ENCODE assay signal across 8 cellular contexts in the genomic region with DNA sequence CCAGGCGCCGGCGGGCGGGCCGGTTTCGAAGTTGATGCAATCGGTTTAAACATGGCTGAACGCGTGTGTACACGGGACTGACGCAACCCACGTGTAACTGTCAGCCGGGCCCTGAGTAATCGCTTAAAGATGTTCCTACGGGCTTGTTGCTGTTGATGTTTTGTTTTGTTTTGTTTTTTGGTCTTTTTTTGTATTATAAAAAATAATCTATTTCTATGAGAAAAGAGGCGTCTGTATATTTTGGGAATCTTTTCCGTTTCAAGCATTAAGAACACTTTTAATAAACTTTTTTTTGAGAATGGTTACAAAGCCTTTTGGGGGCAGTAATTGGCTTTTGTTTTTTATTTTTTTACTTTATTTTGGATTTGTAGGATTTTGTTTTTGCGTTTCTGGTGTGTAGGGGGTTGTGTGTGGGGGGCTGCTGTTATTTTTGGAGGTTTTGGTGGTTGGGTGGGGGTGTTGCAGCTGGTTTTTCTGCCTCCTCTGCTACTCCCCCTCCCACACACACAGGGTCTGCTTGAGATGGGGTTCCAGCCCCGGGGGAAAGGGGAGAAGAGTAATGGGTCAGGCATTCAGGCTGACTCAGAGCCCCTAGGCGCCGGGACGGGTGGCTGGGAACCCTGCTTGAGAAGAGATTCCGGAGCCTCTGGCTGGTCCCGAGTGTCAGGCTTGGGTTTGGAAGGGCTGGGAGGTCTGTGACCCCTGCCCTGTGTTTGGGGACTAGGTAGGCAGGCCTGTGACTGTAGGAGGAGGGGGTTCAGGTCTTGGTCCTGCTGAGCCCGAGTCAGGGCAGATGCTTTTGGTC. TPM values are rescaled to one million over a fixed set of nuclear protein-coding genes. Genes with fewer than 3 reads are reported as not detected.
DNase-seq lines count a peak whose midpoint lies in the region; ATAC-seq, FAIRE-seq and TF ChIP-seq lines count a peak whose summit lies in the region.

No MANE protein-coding gene starts in this region.

- peaks cover 38% of the 10 kb centered on the region for H3K79me2 ChIP-seq in ACC112 (ENCODE audit: control insufficient read depth, insufficient read depth, low read length, unreplicated experiment)

- no peaks in the 10 kb centered on the region for H3K9me3 Mint-ChIP-seq in activated naive CD8-positive, alpha-beta T cell treated with anti-CD3 and anti-CD28 coated beads, Interleukin-2, amount 50 U/mL, for 24 hours

- no peak overlapping the region for H2AFZ ChIP-seq in ACC112 (ENCODE audit: low read length, unreplicated experiment)

- H3K9me3 ChIP-seq in heart left ventricle (no peaks in the 10 kb centered on the region), psoas muscle (no peaks in the 10 kb centered on the region)

- WGBS in heart left ventricle, 4 donors: 8 to 13% (median 12%) methylated on average over 25 of the region's 25 CpGs
- 4 to 7% (median 4%) methylated on average over 25 of the region's 25 CpGs for WGBS in psoas muscle, 3 donors

- H3K4me1 ChIP-seq in ACC112 (ENCODE audit: control insufficient read depth, insufficient read depth, low read length, unreplicated experiment) (peaks cover 17% of the 10 kb centered on the region), heart left ventricle (peaks cover 0 to 45% (median 19%) of the 10 kb centered on the region in 12 donors), psoas muscle (no peaks in the 10 kb centered on the region)

- peak overlapping the region; percentile 97 for H3K27ac Mint-ChIP-seq in activated naive CD8-positive, alpha-beta T cell treated with anti-CD3 and anti-CD28 coated beads, Interleukin-2, amount 50 U/mL, for 24 hours

- H3K27ac ChIP-seq in ACC112 (ENCODE audit: low read depth, low read length) (peak overlapping the region; percentile 83), heart left ventricle (peak overlapping the region; percentile 97 to 100 (median 98)), psoas muscle (peak overlapping the region; percentile 97)

- H3K4me3 Mint-ChIP-seq in activated naive CD8-positive, alpha-beta T cell treated with anti-CD3 and anti-CD28 coated beads, Interleukin-2, amount 50 U/mL, for 24 hours: peak overlapping the region; percentile 91

- H3K4me3 ChIP-seq in ACC112 (ENCODE audit: low read depth, low read length): peak overlapping the region; percentile 86
- H3K4me3 ChIP-seq in heart left ventricle: peak overlapping the region; percentile 76 to 96 (median 88)
- H3K4me3 ChIP-seq in psoas muscle: peak overlapping the region; percentile 86

- TF ChIP-seq CTCF in heart left ventricle (IDR thresholded peaks at IDR 0.05): no peak
- TF ChIP-seq CTCF in psoas muscle (IDR thresholded peaks at IDR 0.05): no peak

- intact Hi-C loops in heart left ventricle (cut with DNase I) (loop anchor here (5.0 to 10.0 kb wide), 10 partner anchors 82 to 205 kb away; no protein-coding TSS in a partner anchor), psoas muscle (cut with DNase I) (loop anchor here (2.0 to 5.0 kb wide), 3 partner anchors 100 to 206 kb away; no protein-coding TSS in a partner anchor)

- no peak for FAIRE-seq in urothelium cell line (lab: Jason Lieb, UNC)

- H3K4me1 Mint-ChIP-seq in activated naive CD8-positive, alpha-beta T cell treated with anti-CD3 and anti-CD28 coated beads, Interleukin-2, amount 50 U/mL, for 24 hours: peaks cover 22% of the 10 kb centered on the region

- DNase-seq in NAMALWA (ENCODE audit: low spot score) (peak; percentile 93), SW 1271 (lab: John Stamatoyannopoulos, UW) (peak; percentile 79 to 87), heart left ventricle (peak; percentile 82 to 90 (median 87)), psoas muscle (peak; percentile 89 to 94), urothelium cell line (ENCODE audit: low spot score) (peak; percentile 91)
- peak; percentile 84 for DNase-seq in activated naive CD8-positive, alpha-beta T cell treated with anti-CD3 and anti-CD28 coated beads, Interleukin-2, amount 50 U/mL, for 24 hours

- H3K36me3 ChIP-seq in ACC112 (ENCODE audit: insufficient read depth, low read length) (peaks cover 14% of the 10 kb centered on the region; the same call in 1 of the 2 replicates), heart left ventricle (peaks cover 0 to 28% (median 0%) of the 10 kb centered on the region in 9 donors), psoas muscle (ENCODE audit: insufficient read depth in 1 of 2, low read depth in 1 of 2) (peaks cover 0 to 10% of the 10 kb centered on the region in 2 donors)

- H3K27me3 ChIP-seq in ACC112 (ENCODE audit: insufficient read depth, low read length): no peaks in the 10 kb centered on the region
- H3K27me3 ChIP-seq in heart left ventricle: no peaks in the 10 kb centered on the region
- H3K27me3 ChIP-seq in psoas muscle (ENCODE audit: insufficient read depth in 3 of 3, low read length in 2 of 3): no peaks in the 10 kb centered on the region

- H3K27me3 Mint-ChIP-seq in activated naive CD8-positive, alpha-beta T cell treated with anti-CD3 and anti-CD28 coated beads, Interleukin-2, amount 50 U/mL, for 24 hours: no peaks in the 10 kb centered on the region

- peaks cover 13% of the 10 kb centered on the region for H3K36me3 Mint-ChIP-seq in activated naive CD8-positive, alpha-beta T cell treated with anti-CD3 and anti-CD28 coated beads, Interleukin-2, amount 50 U/mL, for 24 hours (ENCODE audit: low read depth)

- no peak for TF ChIP-seq POLR2A in heart left ventricle (IDR thresholded peaks at IDR 0.05)

- ATAC-seq in GM18909 (IDR thresholded peaks at IDR 0.05; ENCODE audit: poor library complexity, unreplicated experiment): peak; percentile 41
- peak; percentile 48 for ATAC-seq in activated naive CD8-positive, alpha-beta T cell treated with anti-CD3 and anti-CD28 coated beads, Interleukin-2, amount 50 U/mL, for 24 hours
- ATAC-seq in heart left ventricle: peak in 3 of 4 donors; percentile 14 to 65 (median 41)
- ATAC-seq in psoas muscle: peak in 3 of 4 donors; percentile 28 to 50 (median 39)

RNA-seq across cellular contexts. Expression of a gene that starts 1.9 kb away (rescaled TPM):
- 100 to 1,000 TPM in 1 of 9 donors, 10 to 100 TPM in 8; 30.2 to 122 (median 63.3) TPM for total RNA-seq in heart left ventricle
- polyA plus RNA-seq in heart left ventricle: 10 to 100 TPM; 14.7 to 19.8 TPM
- total RNA-seq in psoas muscle: 100 to 1,000 TPM; 144 to 445 (median 283) TPM
- 100 to 1,000 TPM in 1 of 3 donors, 10 to 100 TPM in 2; 38.7 to 125 (median 83.2) TPM for polyA plus RNA-seq in psoas muscle

RNA-seq across cellular contexts. Expression of a gene that starts 39.0 kb away (rescaled TPM):
- total RNA-seq in heart left ventricle: 10 to 100 TPM; 13.7 to 37.4 (median 23.6) TPM
- 10 to 100 TPM; 28.4 to 35.3 TPM for polyA plus RNA-seq in heart left ventricle
- 10 to 100 TPM; 17.5 to 59.2 (median 35.0) TPM for total RNA-seq in psoas muscle
- 10 to 100 TPM; 23.8 to 55.1 (median 49.2) TPM for polyA plus RNA-seq in psoas muscle

Comparison
In these comparisons a context has a peak if more than half of its experiments do, and no peak if none do; other contexts are left out.
1. Peak in every context shown above with its lines: DNase-seq, ATAC-seq, H3K4me3 ChIP-seq and H3K27ac ChIP-seq.